11 cellular contexts compared by ENCODE assay signal in the genomic region with DNA sequence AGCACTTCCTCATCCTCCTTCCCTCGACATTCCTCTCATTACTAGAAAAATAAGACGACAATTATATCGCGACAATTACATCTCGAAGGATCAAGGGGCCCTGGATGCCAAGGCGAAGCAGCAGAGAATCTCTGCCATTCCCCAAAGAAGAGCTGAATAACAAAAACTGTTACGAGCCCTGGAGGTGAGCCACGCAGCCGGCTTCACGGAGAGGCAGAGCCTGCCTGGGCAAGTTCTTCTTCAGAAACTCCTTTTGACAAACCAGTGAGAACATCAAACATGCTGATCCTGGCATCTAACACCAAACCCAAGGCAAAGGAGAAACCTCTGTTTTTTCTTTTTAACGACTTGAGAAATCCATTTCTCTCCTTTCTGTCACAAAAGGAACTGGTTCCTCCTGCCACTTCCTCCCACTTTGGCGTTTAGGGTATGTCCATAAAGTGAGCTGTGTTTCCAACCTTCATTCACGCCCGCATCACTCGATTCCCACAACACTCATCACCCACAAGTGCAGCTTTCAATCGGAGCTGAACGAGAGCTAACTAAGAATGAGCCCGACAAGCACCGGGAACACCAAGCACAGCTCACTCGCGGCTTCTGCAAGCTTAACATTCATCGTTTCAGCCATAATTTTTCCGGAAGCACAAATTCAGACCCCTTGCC. TPM values are rescaled to one million over a fixed set of nuclear protein-coding genes. Genes with fewer than 3 reads are reported as not detected.
DNase-seq lines count a peak whose midpoint lies in the region; ATAC-seq, FAIRE-seq and TF ChIP-seq lines count a peak whose summit lies in the region.
"Had no signal": no experiment of that assay in that cellular context is flagged by ENCODE, and none has a peak within 500 bp of the region (broad histone marks: within the 10 kb centered on the region; RNA-seq: fewer than 3 reads in every experiment).

No MANE protein-coding gene starts in this region.

- peak overlapping the region in 9 of 11 experiments; percentile 15 to 76 (median 60); a peak in 13 of 22 replicates for H3K9ac ChIP-seq in BLaER1 treated with 17β-estradiol and CSF1 and Interleukin-3, amounts not matched to agents 10 nM and 100 nM
- peak overlapping the region; percentile 58 for H3K9ac ChIP-seq in keratinocyte (ENCODE audit: control insufficient read depth, extremely low read depth, insufficient read depth, low read length)

- peak overlapping the region in 9 of 11 experiments; percentile 64 to 84 (median 75); a peak in 19 of 22 replicates for H3K27ac ChIP-seq in BLaER1 treated with 17β-estradiol and CSF1 and Interleukin-3, amounts not matched to agents 10 nM and 100 nM
- H3K27ac ChIP-seq in keratinocyte (ENCODE audit: control insufficient read depth, insufficient read depth, low read length) (peak overlapping the region; percentile 83), Peyer's patch (peak overlapping the region in 1 of 4 donors; percentile 84), thyroid gland (no peak overlapping the region)

- WGBS in thyroid gland, 2 donors = 71% methylated on average over 23 of the region's 23 CpGs

- POLR2A ChIA-PET in activated CD4-positive, alpha-beta memory T cell treated with anti-CD3 and anti-CD28 coated beads for 36 hours (lab: Charles Lee) = interaction anchor here (3.4 kb wide), 1 partner anchor 23 kb away, joined by 16 read pairs; no protein-coding TSS in a partner anchor

- CTCF ChIA-PET in activated CD4-positive, alpha-beta memory T cell treated with anti-CD3 and anti-CD28 coated beads for 36 hours (lab: Charles Lee) = interaction anchor here (1.2 to 3.0 kb wide), 4 partner anchors 17 to 80 kb away, joined by 3 to 14 read pairs (median 4); no protein-coding TSS in a partner anchor
- CTCF ChIA-PET in Calu3 (lab: Charles Lee) = no interaction called here

- peak overlapping the region; percentile 72 to 96 (median 92) for H3K4me2 ChIP-seq in BLaER1 treated with 17β-estradiol and CSF1 and Interleukin-3, amounts not matched to agents 10 nM and 100 nM
- H3K4me2 ChIP-seq in keratinocyte (ENCODE audit: control insufficient read depth, extremely low read depth, insufficient read depth, low read depth, low read length) = peak overlapping the region; percentile 88

- H3K36me3 Mint-ChIP-seq in activated CD4-positive, alpha-beta memory T cell treated with anti-CD3 and anti-CD28 coated beads for 36 hours = peaks cover 20% of the 10 kb centered on the region
- peaks cover 6% of the 10 kb centered on the region for H3K36me3 Mint-ChIP-seq in Calu3 (ENCODE audit: insufficient read depth, unreplicated experiment)

- H3K27me3 Mint-ChIP-seq in activated CD4-positive, alpha-beta memory T cell treated with anti-CD3 and anti-CD28 coated beads for 36 hours = no peaks in the 10 kb centered on the region
- no peaks in the 10 kb centered on the region for H3K27me3 Mint-ChIP-seq in Calu3 (ENCODE audit: unreplicated experiment)

- peaks cover 14 to 98% (median 88%) of the 10 kb centered on the region in 11 experiments; a peak in 21 of 22 replicates for H4K20me1 ChIP-seq in BLaER1 treated with 17β-estradiol and CSF1 and Interleukin-3, amounts not matched to agents 10 nM and 100 nM
- no peaks in the 10 kb centered on the region for H4K20me1 ChIP-seq in keratinocyte (ENCODE audit: control insufficient read depth, extremely low read depth, insufficient read depth, low read length)

- intact Hi-C loops in activated CD4-positive, alpha-beta memory T cell treated with anti-CD3 and anti-CD28 coated beads for 36 hours (cut with micrococcal nuclease) = loop anchor here (2.0 kb wide), 1 partner anchor 15 kb away; no protein-coding TSS in a partner anchor
- intact Hi-C loops in Calu3 (cut with micrococcal nuclease; ENCODE audit: unreplicated experiment) (no loop called here), thyroid gland (cut with DNase I) (no loop called here)

- peak overlapping the region; percentile 89 for H3K27ac Mint-ChIP-seq in activated CD4-positive, alpha-beta memory T cell treated with anti-CD3 and anti-CD28 coated beads for 36 hours
- H3K27ac Mint-ChIP-seq in Calu3 (ENCODE audit: unreplicated experiment) = no peak overlapping the region

- TF ChIP-seq CTCF in keratinocyte (optimal IDR thresholded peaks at IDR 0.05 in 1 of 3, IDR thresholded peaks at IDR 0.05 in 1 of 3, conservative IDR thresholded peaks at IDR 0.05 in 1 of 3; ENCODE audit: extremely low read depth in 1 of 3, insufficient read depth in 2 of 3, low read length in 3 of 3) (no peak), Calu3 (IDR thresholded peaks at IDR 0.05; ENCODE audit: unreplicated experiment) (no peak), Peyer's patch (IDR thresholded peaks at IDR 0.05) (no peak), thyroid gland (IDR thresholded peaks at IDR 0.05) (no peak)

- no TSS peak for BruUV-seq in Calu3 (replicated peaks; lab: Mats Ljungman, UMichigan)

- no peak overlapping the region for H3K4me3 ChIP-seq in BLaER1 treated with 17β-estradiol and CSF1 and Interleukin-3, amounts not matched to agents 10 nM and 100 nM
- H3K4me3 ChIP-seq in keratinocyte (ENCODE audit: control insufficient read depth in 2 of 3, extremely low read depth in 1 of 3, insufficient read depth in 2 of 3, low read depth in 1 of 3, low read length in 3 of 3) = peak overlapping the region; percentile 9 to 67 (median 56)
- no peak overlapping the region for H3K4me3 ChIP-seq in Peyer's patch
- H3K4me3 ChIP-seq in thyroid gland (replicated peaks in 1 of 3) = no peak overlapping the region

- H3K27me3 ChIP-seq in BLaER1 treated with 17β-estradiol and CSF1 and Interleukin-3, amounts not matched to agents 10 nM and 100 nM = 0 out of 22 replicates have a peak, but pooled peaks cover 0 to 5% (median 0%) of the 10 kb centered on the region in 11 experiments
- H3K27me3 ChIP-seq in keratinocyte (ENCODE audit: control insufficient read depth, extremely low read depth, insufficient read depth, low read length) (no peaks in the 10 kb centered on the region), Peyer's patch (no peaks in the 10 kb centered on the region), thyroid gland (no peaks in the 10 kb centered on the region)

- peak overlapping the region; percentile 86 for H2AFZ ChIP-seq in keratinocyte (ENCODE audit: control insufficient read depth, low read length)

- dilution Hi-C loops in keratinocyte (cut with MboI; ENCODE audit: extremely low pct_ligation_motif_present, low sequenced_read_pairs) = no loop called here

- H3K36me3 ChIP-seq in BLaER1 treated with 17β-estradiol and CSF1 and Interleukin-3, amounts not matched to agents 10 nM and 100 nM = peaks cover 0 to 5% (median 0%) of the 10 kb centered on the region in 11 experiments; a peak in 1 of 22 replicates
- H3K36me3 ChIP-seq in keratinocyte (ENCODE audit: control insufficient read depth in 2 of 2, extremely low read depth in 1 of 2, insufficient read depth in 2 of 2, low read length in 2 of 2) (no peaks in the 10 kb centered on the region), Peyer's patch (no peaks in the 10 kb centered on the region), thyroid gland (no peaks in the 10 kb centered on the region)

- TF ChIP-seq POLR2A in Peyer's patch (IDR thresholded peaks at IDR 0.05) (no peak), thyroid gland (IDR thresholded peaks at IDR 0.05) (no peak)

- no peaks in the 10 kb centered on the region for H3K79me2 ChIP-seq in keratinocyte (ENCODE audit: control insufficient read depth, insufficient read depth, low read length)

- H3K9me3 ChIP-seq in BLaER1 treated with 17β-estradiol and CSF1 and Interleukin-3, amounts not matched to agents 10 nM and 100 nM (replicated peaks in 1 of 11) = no peaks in the 10 kb centered on the region
- H3K9me3 ChIP-seq in keratinocyte (ENCODE audit: control insufficient read depth, low read depth, low read length) = no peaks in the 10 kb centered on the region
- H3K9me3 ChIP-seq in Peyer's patch = no peaks in the 10 kb centered on the region
- no peaks in the 10 kb centered on the region for H3K9me3 ChIP-seq in thyroid gland

- peaks cover 91% of the 10 kb centered on the region for H3K4me1 Mint-ChIP-seq in activated CD4-positive, alpha-beta memory T cell treated with anti-CD3 and anti-CD28 coated beads for 36 hours (ENCODE audit: low read depth)
- peaks cover 32% of the 10 kb centered on the region for H3K4me1 Mint-ChIP-seq in Calu3 (ENCODE audit: low read depth, unreplicated experiment)

- peaks cover 88 to 99% (median 98%) of the 10 kb centered on the region in 10 experiments for H3K4me1 ChIP-seq in BLaER1 treated with 17β-estradiol and CSF1 and Interleukin-3, amounts not matched to agents 10 nM and 100 nM
- H3K4me1 ChIP-seq in keratinocyte (ENCODE audit: control insufficient read depth, extremely low read depth, insufficient read depth, low read length) = peaks cover 33% of the 10 kb centered on the region
- H3K4me1 ChIP-seq in Peyer's patch = peaks cover 0 to 51% (median 41%) of the 10 kb centered on the region in 4 donors
- H3K4me1 ChIP-seq in thyroid gland = no peaks in the 10 kb centered on the region

- H3K9me3 Mint-ChIP-seq in activated CD4-positive, alpha-beta memory T cell treated with anti-CD3 and anti-CD28 coated beads for 36 hours = no peaks in the 10 kb centered on the region
- no peaks in the 10 kb centered on the region for H3K9me3 Mint-ChIP-seq in Calu3 (ENCODE audit: low read depth, unreplicated experiment)

- DNase-seq in HPDE6-E6E7 (ENCODE audit: extremely low spot score) (peak; percentile 85), keratinocyte (ENCODE audit: low read depth, low spot score) (no peak), Calu3 (no peak), Peyer's patch (no peak), thyroid gland (no peak)
- DNase-seq in activated CD4-positive, alpha-beta memory T cell treated with anti-CD3 and anti-CD28 coated beads for 36 hours = no peak
- DNase-seq: effector CD4-positive, alpha-beta T cell; NCI-H774 had no signal

- ATAC-seq in GM21723 (IDR thresholded peaks at IDR 0.05; ENCODE audit: unreplicated experiment) = no peak

- peak overlapping the region; percentile 64 for H3K4me3 Mint-ChIP-seq in activated CD4-positive, alpha-beta memory T cell treated with anti-CD3 and anti-CD28 coated beads for 36 hours
- no peak overlapping the region for H3K4me3 Mint-ChIP-seq in Calu3 (ENCODE audit: low read depth, unreplicated experiment)

- peak; percentile 91 for FAIRE-seq in keratinocyte (lab: Jason Lieb, UNC)
- FAIRE-seq: GM19239 had no signal

- peaks cover 3% of the 10 kb centered on the region for H3K9me1 ChIP-seq in keratinocyte (ENCODE audit: control insufficient read depth, extremely low read depth, insufficient read depth, low read length)

RNA-seq across cellular contexts. Expression of a gene that starts 21.5 kb away (rescaled TPM):
- total RNA-seq in activated CD4-positive, alpha-beta memory T cell treated with anti-CD3 and anti-CD28 coated beads for 36 hours = 10 to 100 TPM; 73.0 to 74.7 TPM
- polyA plus RNA-seq in keratinocyte = 1.8 to 2.4 TPM (median 1.9 TPM) in 3 replicates
- polyA plus RNA-seq in keratinocyte (2011; ENCODE audit: low read depth) = 5.0 TPM
- polyA plus RNA-seq in keratinocyte (2011; cell fraction: cytosol; rRNA removed) = 1.3 and 1.6 TPM in 2 replicates
- 4.0 and 5.1 TPM in 2 replicates for polyA plus RNA-seq in keratinocyte (2011; cell fraction: nucleus; rRNA removed)
- 2.1 and 5.1 TPM in 2 replicates for polyA plus RNA-seq in keratinocyte (2012; ENCODE audit: low replicate concordance)
- polyA minus RNA-seq in keratinocyte = 4.0 to 5.5 TPM (median 4.1 TPM) in 3 replicates
- 4.2 TPM for polyA minus RNA-seq in keratinocyte (2011; cell fraction: cytosol; rRNA and poly(A)+ RNA removed)
- polyA minus RNA-seq in keratinocyte (2011; cell fraction: nucleus; rRNA and poly(A)+ RNA removed) = 3.9 and 4.0 TPM in 2 replicates
- total RNA-seq in Calu3 (2022) (33.2 and 43.9 TPM in 2 replicates), Peyer's patch (100 to 1,000 TPM in 1 of 4 donors, 10 to 100 TPM in 3; 18.9 to 189 (median 77.2) TPM), thyroid gland (1 to 10 TPM; 3.0 to 6.3 (median 5.8) TPM)

Comparison
In these comparisons a context has a peak if more than half of its experiments do, and no peak if none do; other contexts are left out.
1. H3K27ac ChIP-seq: peak in BLaER1 treated with 17β-estradiol and CSF1 and Interleukin-3, amounts not matched to agents 10 nM and 100 nM (9 of 11) and keratinocyte (single experiment); none in thyroid gland (0 of 3).
2. H3K4me3 ChIP-seq: peak in keratinocyte (3 of 3); none in BLaER1 treated with 17β-estradiol and CSF1 and Interleukin-3, amounts not matched to agents 10 nM and 100 nM (0 of 10), Peyer's patch (0 of 4) and thyroid gland (0 of 3).